21 cellular contexts compared by ENCODE assay signal in the genomic region with DNA sequence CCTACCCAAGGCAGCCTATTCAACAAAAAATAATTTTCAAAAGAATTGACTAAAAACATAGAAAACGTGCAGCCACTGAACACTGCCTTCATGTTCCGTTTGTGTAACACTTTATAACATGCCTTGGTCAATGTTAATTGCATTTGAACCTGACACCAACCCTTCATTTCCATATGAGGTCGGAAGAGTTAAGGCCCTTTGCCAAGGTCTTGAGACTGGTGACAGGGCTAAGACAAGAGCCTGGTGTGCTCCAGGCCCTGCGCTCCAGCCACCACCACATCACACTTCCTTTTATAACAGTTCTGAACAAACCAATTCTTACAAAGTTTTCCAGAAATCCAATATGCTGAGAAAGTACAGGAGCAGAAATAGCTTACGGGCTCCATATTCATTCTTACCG. TPM values are rescaled to one million over a fixed set of nuclear protein-coding genes. Genes with fewer than 3 reads are reported as not detected.
"Had no signal": no experiment of that assay in that cellular context is flagged by ENCODE, and none has a peak within 500 bp of the region (broad histone marks: within the 10 kb centered on the region; RNA-seq: fewer than 3 reads in every experiment).

No MANE protein-coding gene starts in this region.

- DNase-seq: activated CD4-positive, alpha-beta memory T cell treated with anti-CD3 and anti-CD28 coated beads for 36 hours; activated CD4-positive, CD25-positive, alpha-beta regulatory T cell treated with anti-CD3 and anti-CD28 coated beads, Interleukin-2, amount 50 U/mL, for 72 hours; activated T-cell treated with anti-CD3 and anti-CD28 coated beads, Interleukin-2, amount 50 U/mL, for 72 hours; left colon; natural killer cell; occipital lobe; psoas muscle; spleen; stimulated activated CD4-positive, alpha-beta T cell treated with anti-CD3 and anti-CD28 coated beads, Interleukin-2, amount 100 ng/mL, for 24 hours; stimulated activated naive CD4-positive, alpha-beta T cell; SW 1271; T-helper 9 cell had no signal

- H3K36me3 Mint-ChIP-seq: natural killer cell had no signal

- H3K4me3 ChIP-seq: esophagus muscularis mucosa, psoas muscle, spleen, suprapubic skin had no signal

- H3K9me3 Mint-ChIP-seq: activated CD4-positive, alpha-beta memory T cell treated with anti-CD3 and anti-CD28 coated beads for 36 hours; activated T-cell treated with anti-CD3 and anti-CD28 coated beads, Interleukin-2, amount 50 U/mL, for 72 hours; natural killer cell had no signal

- H3K27ac ChIP-seq: psoas muscle, spleen, suprapubic skin had no signal

- H3K27ac Mint-ChIP-seq: activated CD4-positive, alpha-beta memory T cell treated with anti-CD3 and anti-CD28 coated beads for 36 hours had no signal

- H3K27me3 Mint-ChIP-seq: activated CD4-positive, alpha-beta memory T cell treated with anti-CD3 and anti-CD28 coated beads for 36 hours had no signal

- H3K27me3 ChIP-seq: esophagus muscularis mucosa, spleen, suprapubic skin had no signal

- H3K4me3 Mint-ChIP-seq: activated CD4-positive, alpha-beta memory T cell treated with anti-CD3 and anti-CD28 coated beads for 36 hours; activated T-cell treated with anti-CD3 and anti-CD28 coated beads, Interleukin-2, amount 50 U/mL, for 72 hours; natural killer cell had no signal

- H3K9me3 ChIP-seq: esophagus muscularis mucosa, psoas muscle, spleen, suprapubic skin had no signal

RNA-seq across cellular contexts. Expression of a gene that starts 49.2 kb away (rescaled TPM):
- total RNA-seq: activated CD4-positive, alpha-beta memory T cell treated with anti-CD3 and anti-CD28 coated beads for 36 hours; activated T-cell treated with anti-CD3 and anti-CD28 coated beads, Interleukin-2, amount 50 U/mL, for 72 hours; cerebellum; esophagus muscularis mucosa; fibroblast of villous mesenchyme; left colon; lung microvascular endothelial cell; mucosa of gallbladder; natural killer cell; occipital lobe; psoas muscle; sciatic nerve; spleen; urinary bladder had no signal
- polyA plus RNA-seq: adipose tissue, psoas muscle, spleen, urinary bladder had no signal
